8 cellular contexts compared by ENCODE assay signal in genomic region chr17:45060382-45060823, GRCh38. TPM values are rescaled to one million over a fixed set of nuclear protein-coding genes. Genes with fewer than 3 reads are reported as not detected.
DNase-seq lines count a peak whose midpoint lies in the region; TF ChIP-seq lines count a peak whose summit lies in the region.

No MANE protein-coding gene starts in this region.

- WGBS in sigmoid colon, 2 donors = 2 to 8% methylated on average over 16 of the region's 16 CpGs

- no peak for TF ChIP-seq EP300 in sigmoid colon (IDR thresholded peaks at IDR 0.05)

- H3K9me3 ChIP-seq in HAP-1 (no peaks in the 10 kb centered on the region), cardiac muscle cell (ENCODE audit: low read depth) (no peaks in the 10 kb centered on the region), sigmoid colon (no peaks in the 10 kb centered on the region)

- in situ Hi-C loops in HAP-1 (cut with MboI; ENCODE audit: low sequenced_read_pairs) = no loop called here

- TF ChIP-seq POLR2A in sigmoid colon (IDR thresholded peaks at IDR 0.05) = no peak

- H3K27ac ChIP-seq in VCaP (peak overlapping the region; percentile 89), cardiac muscle cell (peak overlapping the region; percentile 91), sigmoid colon (peak overlapping the region; percentile 90 to 93 (median 92))

- H3K4me3 ChIP-seq in HAP-1 = peak overlapping the region; percentile 86
- peak overlapping the region; percentile 57 for H3K4me3 ChIP-seq in cardiac muscle cell
- H3K4me3 ChIP-seq in sigmoid colon = peak overlapping the region; percentile 66 to 73 (median 72)

- DNase-seq in HAP-1 (ENCODE audit: low spot score in 2 of 2) = peak in 1 of 2 experiments; percentile 28
- no peak for DNase-seq in cardiac muscle cell (ENCODE audit: low read depth in 1 of 2, low spot score in 1 of 2)
- no peak for DNase-seq in sigmoid colon
- DNase-seq in effector CD4-positive, alpha-beta T cell = no peak
- no peak for DNase-seq in NCI-H226
- no peak for DNase-seq in stimulated activated CD4-positive, alpha-beta T cell treated with anti-CD3 and anti-CD28 coated beads, Interleukin-1b, Interleukin-23, amount 100 ng/mL, for 48 hours
- DNase-seq in AG08396 (ENCODE audit: low spot score) = no peak

- peaks cover 28% of the 10 kb centered on the region for H3K4me1 ChIP-seq in HAP-1
- H3K4me1 ChIP-seq in cardiac muscle cell (ENCODE audit: low read depth) = peaks cover 29% of the 10 kb centered on the region
- H3K4me1 ChIP-seq in sigmoid colon = peaks cover 0 to 54% (median 44%) of the 10 kb centered on the region in 4 donors

- intact Hi-C loops in sigmoid colon (cut with DNase I) = loop anchor here (2.0 kb wide), 1 partner anchor 32 kb away; no protein-coding TSS in a partner anchor

- H3K27me3 ChIP-seq in HAP-1 (ENCODE audit: low read depth) = no peaks in the 10 kb centered on the region
- no peaks in the 10 kb centered on the region for H3K27me3 ChIP-seq in cardiac muscle cell
- no peaks in the 10 kb centered on the region for H3K27me3 ChIP-seq in sigmoid colon

- H3K36me3 ChIP-seq in HAP-1 (replicated peaks) = peaks cover 6% of the 10 kb centered on the region
- H3K36me3 ChIP-seq in cardiac muscle cell = no peaks in the 10 kb centered on the region
- no peaks in the 10 kb centered on the region for H3K36me3 ChIP-seq in sigmoid colon

- no peak for TF ChIP-seq CTCF in VCaP (conservative IDR thresholded peaks at IDR 0.05)
- no peak for TF ChIP-seq CTCF in cardiac muscle cell (IDR thresholded peaks at IDR 0.05; ENCODE audit: low read depth, low read length)
- no peak for TF ChIP-seq CTCF in sigmoid colon (IDR thresholded peaks at IDR 0.05)

RNA-seq across cellular contexts. Expression of gene NMT1, which starts 0.7 kb away (rescaled TPM):
- 83.1 and 113 TPM in 2 replicates for total RNA-seq in cardiac muscle cell
- 85.2 and 92.9 TPM in 2 replicates for polyA plus RNA-seq in cardiac muscle cell
- total RNA-seq in sigmoid colon = 10 to 100 TPM; 41.0 to 59.2 (median 55.6) TPM
- 10 to 100 TPM; 13.2 to 38.4 (median 15.3) TPM for polyA plus RNA-seq in sigmoid colon

RNA-seq across cellular contexts. Expression of gene DCAKD, which starts 9.0 kb away (rescaled TPM):
- total RNA-seq in cardiac muscle cell (113 and 141 TPM in 2 replicates), sigmoid colon (10 to 100 TPM; 25.2 to 46.0 (median 31.9) TPM)
- polyA plus RNA-seq in cardiac muscle cell (60.6 and 66.0 TPM in 2 replicates), sigmoid colon (10 to 100 TPM in 1 of 3 donors, 1 to 10 TPM in 2; 5.1 to 14.7 (median 7.8) TPM)
